25 cellular contexts compared by ENCODE assay signal in the genomic region with DNA sequence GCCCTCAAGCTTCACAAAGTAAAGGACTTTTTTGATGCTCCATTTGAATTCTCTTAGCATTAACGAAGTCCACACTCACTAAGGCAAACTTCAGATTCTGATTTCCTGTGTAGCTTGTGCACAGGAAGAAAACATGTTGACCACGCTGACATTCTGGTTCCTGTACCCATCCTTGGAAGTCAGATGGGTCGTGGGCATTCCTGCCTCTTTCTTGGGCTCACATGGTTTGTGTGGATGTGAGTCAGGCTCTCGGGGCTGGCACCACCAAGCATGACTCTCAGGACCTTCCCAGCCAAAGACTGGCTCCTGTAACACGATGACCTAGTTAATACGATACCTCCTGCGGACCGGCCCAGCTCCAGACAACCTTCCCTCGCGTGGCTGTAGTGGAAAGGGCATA. TPM values are rescaled to one million over a fixed set of nuclear protein-coding genes. Genes with fewer than 3 reads are reported as not detected.
"Had no signal": no experiment of that assay in that cellular context is flagged by ENCODE, and none has a peak within 500 bp of the region (broad histone marks: within the 10 kb centered on the region; RNA-seq: fewer than 3 reads in every experiment).

No MANE protein-coding gene starts in this region.

- FAIRE-seq: endometrium had no signal

- H3K4me3 ChIP-seq: body of pancreas, cardiac muscle cell, hepatocyte, left ventricle myocardium inferior, neural progenitor cell, thyroid gland had no signal

- H3K4me3 Mint-ChIP-seq: activated CD4-positive, alpha-beta memory T cell treated with anti-CD3 and anti-CD28 coated beads for 36 hours; activated CD8-positive, alpha-beta memory T cell treated with anti-CD3 and anti-CD28 coated beads, Interleukin-2, amount 10 ng/mL, durations not matched to agents 7 days and 5 days; activated naive CD8-positive, alpha-beta T cell; neural progenitor cell had no signal

- H3K4me2 ChIP-seq: hepatocyte, neural progenitor cell had no signal

- H3K9me3 Mint-ChIP-seq: activated CD4-positive, alpha-beta memory T cell treated with anti-CD3 and anti-CD28 coated beads for 36 hours had no signal

- H3K27ac Mint-ChIP-seq: activated CD4-positive, alpha-beta memory T cell treated with anti-CD3 and anti-CD28 coated beads for 36 hours; activated CD8-positive, alpha-beta memory T cell treated with anti-CD3 and anti-CD28 coated beads, Interleukin-2, amount 10 ng/mL, durations not matched to agents 7 days and 5 days; activated naive CD8-positive, alpha-beta T cell; neural progenitor cell had no signal

- H3K9ac ChIP-seq: neural progenitor cell had no signal

- H3K36me3 ChIP-seq: cardiac muscle cell, left ventricle myocardium inferior, neural progenitor cell, thyroid gland had no signal

- DNase-seq: activated CD4-positive, alpha-beta memory T cell treated with anti-CD3 and anti-CD28 coated beads for 36 hours; activated CD4-positive, alpha-beta T cell treated with anti-CD3 and anti-CD28 coated beads for 4 hours; activated CD4-positive, CD25-positive, alpha-beta regulatory T cell; activated CD8-positive, alpha-beta memory T cell treated with anti-CD3 and anti-CD28 coated beads, Interleukin-2, amount 10 ng/mL, durations not matched to agents 7 days and 5 days; activated gamma-delta T cell treated with Interleukin-2 at 50 U/mL for 16 hours; activated T-cell treated with anti-CD3 and anti-CD28 coated beads for 4 hours; anterior cingulate cortex; body of pancreas; cortex of kidney; erythroblast; foreskin keratinocyte; glutamatergic neuron; immature natural killer cell; left ventricle myocardium inferior; naive thymus-derived CD8-positive, alpha-beta T cell; posterior cingulate gyrus; retina; stimulated activated CD4-positive, alpha-beta T cell treated with anti-CD3 and anti-CD28 coated beads, Interleukin-4, amount 100 ng/mL, for 24 hours; stimulated activated naive CD4-positive, alpha-beta T cell treated with Interleukin-2 at 50 U/mL for 16 hours; thyroid gland had no signal

- H3K9me3 ChIP-seq: body of pancreas, left ventricle myocardium inferior, thyroid gland had no signal

- H3K27ac ChIP-seq: body of pancreas, cardiac muscle cell, foreskin keratinocyte, hepatocyte, left ventricle myocardium inferior, neural progenitor cell, thyroid gland had no signal

- H3K79me2 ChIP-seq: hepatocyte had no signal

- H3K27me3 Mint-ChIP-seq: activated CD4-positive, alpha-beta memory T cell treated with anti-CD3 and anti-CD28 coated beads for 36 hours; activated CD8-positive, alpha-beta memory T cell treated with anti-CD3 and anti-CD28 coated beads, Interleukin-2, amount 10 ng/mL, durations not matched to agents 7 days and 5 days; activated naive CD8-positive, alpha-beta T cell; naive thymus-derived CD8-positive, alpha-beta T cell had no signal

- H3K36me3 Mint-ChIP-seq: activated CD4-positive, alpha-beta memory T cell treated with anti-CD3 and anti-CD28 coated beads for 36 hours; activated naive CD8-positive, alpha-beta T cell; naive thymus-derived CD8-positive, alpha-beta T cell; neural progenitor cell had no signal

- H3K4me1 ChIP-seq: body of pancreas, foreskin keratinocyte, neural progenitor cell, thyroid gland had no signal

- H3K27me3 ChIP-seq: body of pancreas, cardiac muscle cell, foreskin keratinocyte, hepatocyte, neural progenitor cell, thyroid gland had no signal

- H2AFZ ChIP-seq: hepatocyte, neural progenitor cell had no signal

- ATAC-seq: activated CD8-positive, alpha-beta memory T cell treated with anti-CD3 and anti-CD28 coated beads, Interleukin-2, amount 10 ng/mL, durations not matched to agents 7 days and 5 days; body of pancreas; foreskin keratinocyte; naive thymus-derived CD8-positive, alpha-beta T cell had no signal

RNA-seq across cellular contexts. Expression of gene SLC16A6, which starts 33.2 kb away (rescaled TPM):
- total RNA-seq: foreskin keratinocyte, hepatocyte had no signal
- polyA plus RNA-seq: cardiac muscle cell, foreskin keratinocyte had no signal
